ENCODE assay signal across 3 cellular contexts in the genomic region with DNA sequence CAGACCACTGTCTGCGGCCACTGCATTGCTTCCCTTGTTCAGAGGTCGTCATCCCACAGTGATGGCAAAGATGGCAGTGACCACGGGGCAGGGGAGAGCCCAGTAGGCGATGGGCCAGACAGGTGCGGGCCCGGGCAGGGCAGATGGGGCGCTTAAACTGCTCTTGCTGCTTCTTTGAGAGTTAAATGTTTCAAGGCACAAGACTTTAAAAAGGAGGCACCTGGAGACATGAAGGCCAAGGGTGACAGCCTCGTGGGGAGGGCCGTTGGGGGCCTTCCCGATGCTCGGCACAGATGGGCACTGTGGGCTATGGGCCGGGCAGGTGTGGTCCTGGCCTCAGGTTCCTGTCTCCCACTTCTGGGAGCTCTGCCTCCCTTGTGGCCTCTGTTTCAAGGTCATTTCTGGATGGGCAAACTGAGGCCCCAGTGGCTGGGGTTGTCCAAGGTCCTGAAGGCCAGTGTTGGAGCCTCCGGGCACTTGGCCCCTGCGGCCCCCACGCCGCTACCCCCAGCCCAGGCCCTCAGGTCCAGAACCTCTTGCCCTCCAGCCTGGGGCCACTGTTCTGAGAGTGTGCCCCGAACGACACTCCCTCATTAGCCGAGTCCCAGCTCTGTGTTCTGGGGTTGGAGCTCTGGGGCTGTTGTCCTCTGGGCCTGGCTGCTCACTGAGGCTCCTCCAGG.
TF ChIP-seq lines count a peak whose summit lies in the region.

No MANE protein-coding gene starts in this region.

TF ChIP-seq in HepG2, 621 proteins besides CTCF, POLR2A, EP300 and RAD21:
- TF ChIP-seq HNRNPL (IDR thresholded peaks at IDR 0.05; ENCODE audit: low read depth, low read length) (no peak), TCF7L2 (IDR thresholded peaks at IDR 0.05; ENCODE audit: low read depth, low read length) (no peak), JUNB (CRISPR knock-in tag; IDR thresholded peaks at IDR 0.05; ENCODE audit: borderline replicate concordance) (no peak), NFE2L1 (CRISPR knock-in tag; IDR thresholded peaks at IDR 0.05; ENCODE audit: borderline replicate concordance) (no peak), PCBP1 (IDR thresholded peaks at IDR 0.05; ENCODE audit: borderline replicate concordance, low read depth, low read length) (no peak)
- TF ChIP-seq, protein P1, sequence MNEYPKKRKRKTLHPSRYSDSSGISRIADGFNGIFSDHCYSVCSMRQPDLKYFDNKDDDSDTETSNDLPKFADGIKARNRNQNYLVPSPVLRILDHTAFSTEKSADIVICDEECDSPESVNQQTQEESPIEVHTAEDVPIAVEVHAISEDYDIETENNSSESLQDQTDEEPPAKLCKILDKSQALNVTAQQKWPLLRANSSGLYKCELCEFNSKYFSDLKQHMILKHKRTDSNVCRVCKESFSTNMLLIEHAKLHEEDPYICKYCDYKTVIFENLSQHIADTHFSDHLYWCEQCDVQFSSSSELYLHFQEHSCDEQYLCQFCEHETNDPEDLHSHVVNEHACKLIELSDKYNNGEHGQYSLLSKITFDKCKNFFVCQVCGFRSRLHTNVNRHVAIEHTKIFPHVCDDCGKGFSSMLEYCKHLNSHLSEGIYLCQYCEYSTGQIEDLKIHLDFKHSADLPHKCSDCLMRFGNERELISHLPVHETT (CRISPR knock-in tag; conservative IDR thresholded peaks at IDR 0.05) = no peak
- TF ChIP-seq, protein P2, sequence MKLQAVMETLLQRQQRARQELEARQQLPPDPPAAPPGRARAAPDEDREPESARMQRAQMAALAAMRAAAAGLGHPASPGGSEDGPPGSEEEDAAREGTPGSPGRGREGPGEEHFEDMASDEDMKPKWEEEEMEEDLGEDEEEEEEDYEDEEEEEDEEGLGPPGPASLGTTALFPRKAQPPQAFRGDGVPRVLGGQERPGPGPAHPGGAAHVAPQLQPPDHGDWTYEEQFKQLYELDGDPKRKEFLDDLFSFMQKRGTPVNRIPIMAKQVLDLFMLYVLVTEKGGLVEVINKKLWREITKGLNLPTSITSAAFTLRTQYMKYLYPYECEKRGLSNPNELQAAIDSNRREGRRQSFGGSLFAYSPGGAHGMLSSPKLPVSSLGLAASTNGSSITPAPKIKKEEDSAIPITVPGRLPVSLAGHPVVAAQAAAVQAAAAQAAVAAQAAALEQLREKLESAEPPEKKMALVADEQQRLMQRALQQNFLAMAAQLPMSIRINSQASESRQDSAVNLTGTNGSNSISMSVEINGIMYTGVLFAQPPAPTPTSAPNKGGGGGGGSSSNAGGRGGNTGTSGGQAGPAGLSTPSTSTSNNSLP (IDR thresholded peaks at IDR 0.05; ENCODE audit: low read depth, low read length) = no peak
- TF ChIP-seq, protein P3, sequence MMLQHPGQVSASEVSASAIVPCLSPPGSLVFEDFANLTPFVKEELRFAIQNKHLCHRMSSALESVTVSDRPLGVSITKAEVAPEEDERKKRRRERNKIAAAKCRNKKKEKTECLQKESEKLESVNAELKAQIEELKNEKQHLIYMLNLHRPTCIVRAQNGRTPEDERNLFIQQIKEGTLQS (CRISPR knock-in tag; IDR thresholded peaks at IDR 0.05) = no peak
- TF ChIP-seq, protein P4, sequence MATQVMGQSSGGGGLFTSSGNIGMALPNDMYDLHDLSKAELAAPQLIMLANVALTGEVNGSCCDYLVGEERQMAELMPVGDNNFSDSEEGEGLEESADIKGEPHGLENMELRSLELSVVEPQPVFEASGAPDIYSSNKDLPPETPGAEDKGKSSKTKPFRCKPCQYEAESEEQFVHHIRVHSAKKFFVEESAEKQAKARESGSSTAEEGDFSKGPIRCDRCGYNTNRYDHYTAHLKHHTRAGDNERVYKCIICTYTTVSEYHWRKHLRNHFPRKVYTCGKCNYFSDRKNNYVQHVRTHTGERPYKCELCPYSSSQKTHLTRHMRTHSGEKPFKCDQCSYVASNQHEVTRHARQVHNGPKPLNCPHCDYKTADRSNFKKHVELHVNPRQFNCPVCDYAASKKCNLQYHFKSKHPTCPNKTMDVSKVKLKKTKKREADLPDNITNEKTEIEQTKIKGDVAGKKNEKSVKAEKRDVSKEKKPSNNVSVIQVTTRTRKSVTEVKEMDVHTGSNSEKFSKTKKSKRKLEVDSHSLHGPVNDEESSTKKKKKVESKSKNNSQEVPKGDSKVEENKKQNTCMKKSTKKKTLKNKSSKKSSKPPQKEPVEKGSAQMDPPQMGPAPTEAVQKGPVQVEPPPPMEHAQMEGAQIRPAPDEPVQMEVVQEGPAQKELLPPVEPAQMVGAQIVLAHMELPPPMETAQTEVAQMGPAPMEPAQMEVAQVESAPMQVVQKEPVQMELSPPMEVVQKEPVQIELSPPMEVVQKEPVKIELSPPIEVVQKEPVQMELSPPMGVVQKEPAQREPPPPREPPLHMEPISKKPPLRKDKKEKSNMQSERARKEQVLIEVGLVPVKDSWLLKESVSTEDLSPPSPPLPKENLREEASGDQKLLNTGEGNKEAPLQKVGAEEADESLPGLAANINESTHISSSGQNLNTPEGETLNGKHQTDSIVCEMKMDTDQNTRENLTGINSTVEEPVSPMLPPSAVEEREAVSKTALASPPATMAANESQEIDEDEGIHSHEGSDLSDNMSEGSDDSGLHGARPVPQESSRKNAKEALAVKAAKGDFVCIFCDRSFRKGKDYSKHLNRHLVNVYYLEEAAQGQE (IDR thresholded peaks at IDR 0.05; ENCODE audit: borderline replicate concordance in 1 of 2, low read depth in 1 of 2, low read length in 2 of 2) = peak; percentile 1 to 62; a peak in 3 of 4 replicates

TF ChIP-seq in HEK293, 187 proteins besides CTCF, POLR2A, EP300 and RAD21:
- TF ChIP-seq, protein P4 (tag by site-specific recombination; IDR thresholded peaks at IDR 0.05) = peak; percentile 73
- no peak for TF ChIP-seq ZNF664 (tag by site-specific recombination; IDR thresholded peaks at IDR 0.05)
TF ChIP-seq in HEK293: peak in this region for 1.

TF ChIP-seq in K562, 482 proteins besides CTCF, POLR2A, EP300 and RAD21 (continues in another document):
- TF ChIP-seq, protein P5, sequence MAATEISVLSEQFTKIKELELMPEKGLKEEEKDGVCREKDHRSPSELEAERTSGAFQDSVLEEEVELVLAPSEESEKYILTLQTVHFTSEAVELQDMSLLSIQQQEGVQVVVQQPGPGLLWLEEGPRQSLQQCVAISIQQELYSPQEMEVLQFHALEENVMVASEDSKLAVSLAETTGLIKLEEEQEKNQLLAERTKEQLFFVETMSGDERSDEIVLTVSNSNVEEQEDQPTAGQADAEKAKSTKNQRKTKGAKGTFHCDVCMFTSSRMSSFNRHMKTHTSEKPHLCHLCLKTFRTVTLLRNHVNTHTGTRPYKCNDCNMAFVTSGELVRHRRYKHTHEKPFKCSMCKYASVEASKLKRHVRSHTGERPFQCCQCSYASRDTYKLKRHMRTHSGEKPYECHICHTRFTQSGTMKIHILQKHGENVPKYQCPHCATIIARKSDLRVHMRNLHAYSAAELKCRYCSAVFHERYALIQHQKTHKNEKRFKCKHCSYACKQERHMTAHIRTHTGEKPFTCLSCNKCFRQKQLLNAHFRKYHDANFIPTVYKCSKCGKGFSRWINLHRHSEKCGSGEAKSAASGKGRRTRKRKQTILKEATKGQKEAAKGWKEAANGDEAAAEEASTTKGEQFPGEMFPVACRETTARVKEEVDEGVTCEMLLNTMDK (IDR thresholded peaks at IDR 0.05; ENCODE audit: borderline replicate concordance, insufficient read depth, low read depth, low read length, poor library complexity, severe bottlenecking) = no peak
- TF ChIP-seq SMC3 (conservative IDR thresholded peaks at IDR 0.05; ENCODE audit: insufficient read depth, low read depth, low read length) = no peak
- TF ChIP-seq, protein P6, sequence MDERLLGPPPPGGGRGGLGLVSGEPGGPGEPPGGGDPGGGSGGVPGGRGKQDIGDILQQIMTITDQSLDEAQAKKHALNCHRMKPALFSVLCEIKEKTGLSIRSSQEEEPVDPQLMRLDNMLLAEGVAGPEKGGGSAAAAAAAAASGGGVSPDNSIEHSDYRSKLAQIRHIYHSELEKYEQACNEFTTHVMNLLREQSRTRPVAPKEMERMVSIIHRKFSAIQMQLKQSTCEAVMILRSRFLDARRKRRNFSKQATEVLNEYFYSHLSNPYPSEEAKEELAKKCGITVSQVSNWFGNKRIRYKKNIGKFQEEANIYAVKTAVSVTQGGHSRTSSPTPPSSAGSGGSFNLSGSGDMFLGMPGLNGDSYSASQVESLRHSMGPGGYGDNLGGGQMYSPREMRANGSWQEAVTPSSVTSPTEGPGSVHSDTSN (CRISPR knock-in tag; IDR thresholded peaks at IDR 0.05; ENCODE audit: low read depth) = peak; percentile 11; the same call in 1 of the 2 replicates
- TF ChIP-seq, protein P6 (tag; conservative IDR thresholded peaks at IDR 0.05; ENCODE audit: low read depth) = no peak
- TF ChIP-seq FOXA3 (CRISPR knock-in tag; conservative IDR thresholded peaks at IDR 0.05 in 1 of 2, IDR thresholded peaks at IDR 0.05 in 1 of 2) = 0 out of 4 replicates have a peak, but pooled peaks of 1 of the 2 experiments have one; percentile 43
- TF ChIP-seq POLR2H (tag; IDR thresholded peaks at IDR 0.05; ENCODE audit: low read depth) = no peak
- TF ChIP-seq, protein P7, sequence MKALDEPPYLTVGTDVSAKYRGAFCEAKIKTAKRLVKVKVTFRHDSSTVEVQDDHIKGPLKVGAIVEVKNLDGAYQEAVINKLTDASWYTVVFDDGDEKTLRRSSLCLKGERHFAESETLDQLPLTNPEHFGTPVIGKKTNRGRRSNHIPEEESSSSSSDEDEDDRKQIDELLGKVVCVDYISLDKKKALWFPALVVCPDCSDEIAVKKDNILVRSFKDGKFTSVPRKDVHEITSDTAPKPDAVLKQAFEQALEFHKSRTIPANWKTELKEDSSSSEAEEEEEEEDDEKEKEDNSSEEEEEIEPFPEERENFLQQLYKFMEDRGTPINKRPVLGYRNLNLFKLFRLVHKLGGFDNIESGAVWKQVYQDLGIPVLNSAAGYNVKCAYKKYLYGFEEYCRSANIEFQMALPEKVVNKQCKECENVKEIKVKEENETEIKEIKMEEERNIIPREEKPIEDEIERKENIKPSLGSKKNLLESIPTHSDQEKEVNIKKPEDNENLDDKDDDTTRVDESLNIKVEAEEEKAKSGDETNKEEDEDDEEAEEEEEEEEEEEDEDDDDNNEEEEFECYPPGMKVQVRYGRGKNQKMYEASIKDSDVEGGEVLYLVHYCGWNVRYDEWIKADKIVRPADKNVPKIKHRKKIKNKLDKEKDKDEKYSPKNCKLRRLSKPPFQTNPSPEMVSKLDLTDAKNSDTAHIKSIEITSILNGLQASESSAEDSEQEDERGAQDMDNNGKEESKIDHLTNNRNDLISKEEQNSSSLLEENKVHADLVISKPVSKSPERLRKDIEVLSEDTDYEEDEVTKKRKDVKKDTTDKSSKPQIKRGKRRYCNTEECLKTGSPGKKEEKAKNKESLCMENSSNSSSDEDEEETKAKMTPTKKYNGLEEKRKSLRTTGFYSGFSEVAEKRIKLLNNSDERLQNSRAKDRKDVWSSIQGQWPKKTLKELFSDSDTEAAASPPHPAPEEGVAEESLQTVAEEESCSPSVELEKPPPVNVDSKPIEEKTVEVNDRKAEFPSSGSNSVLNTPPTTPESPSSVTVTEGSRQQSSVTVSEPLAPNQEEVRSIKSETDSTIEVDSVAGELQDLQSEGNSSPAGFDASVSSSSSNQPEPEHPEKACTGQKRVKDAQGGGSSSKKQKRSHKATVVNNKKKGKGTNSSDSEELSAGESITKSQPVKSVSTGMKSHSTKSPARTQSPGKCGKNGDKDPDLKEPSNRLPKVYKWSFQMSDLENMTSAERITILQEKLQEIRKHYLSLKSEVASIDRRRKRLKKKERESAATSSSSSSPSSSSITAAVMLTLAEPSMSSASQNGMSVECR (CRISPR knock-in tag; IDR thresholded peaks at IDR 0.05) = 0 out of 2 replicates have a peak, but pooled peaks have one; percentile 31
- TF ChIP-seq ZNF184 (CRISPR knock-in tag; IDR thresholded peaks at IDR 0.05) = 0 out of 2 replicates have a peak, but pooled peaks have one; percentile 33
- TF ChIP-seq FOXP1 (CRISPR knock-in tag; IDR thresholded peaks at IDR 0.05) = peak; percentile 84
- TF ChIP-seq ZNF143 (CRISPR knock-in tag; IDR thresholded peaks at IDR 0.05) = peak; percentile 43; the same call in 1 of the 2 replicates
